Comparison of ENCODE assay signal across 20 cellular contexts in genomic region chr13:98325724-98326123, GRCh38.
DNase-seq lines count a peak whose midpoint lies in the region; ATAC-seq and TF ChIP-seq lines count a peak whose summit lies in the region.
"Had no signal": no experiment of that assay in that cellular context is flagged by ENCODE, and none has a peak within 500 bp of the region (broad histone marks: within the 10 kb centered on the region; RNA-seq: fewer than 3 reads in every experiment).

No MANE protein-coding gene starts in this region.

- peaks cover 85% of the 10 kb centered on the region for H3K4me1 Mint-ChIP-seq in WTC11
- H3K4me1 Mint-ChIP-seq in nephron progenitor cell, result peaks cover 92% of the 10 kb centered on the region
- H3K4me1 Mint-ChIP-seq: memory B cell; stimulated activated memory B cell treated with anti-CD40 and anti-IgM and Interleukin-4, amounts not matched to agents 10 μg/mL and 1 μg/mL and 100 μg/mL, for 72 hours had no signal

- H3K4me3 Mint-ChIP-seq in WTC11, result no peak overlapping the region
- peak overlapping the region; percentile 71 for H3K4me3 Mint-ChIP-seq in nephron progenitor cell
- H3K4me3 Mint-ChIP-seq: activated T-cell treated with anti-CD3 and anti-CD28 coated beads, Interleukin-2, amount 50 U/mL, for 24 hours; CD8-positive, alpha-beta T cell; memory B cell; stimulated activated memory B cell treated with anti-CD40 and anti-IgM and Interleukin-4, amounts not matched to agents 10 μg/mL and 1 μg/mL and 100 μg/mL, for 72 hours had no signal

- H3K36me3 Mint-ChIP-seq in WTC11 (peaks cover 2% of the 10 kb centered on the region; the same call in 1 of the 2 replicates), nephron progenitor cell (ENCODE audit: low read depth) (peaks cover 16% of the 10 kb centered on the region)
- H3K36me3 Mint-ChIP-seq: CD8-positive, alpha-beta T cell; memory B cell; stimulated activated memory B cell treated with anti-CD40 and anti-IgM and Interleukin-4, amounts not matched to agents 10 μg/mL and 1 μg/mL and 100 μg/mL, for 72 hours had no signal

- peak overlapping the region; percentile 90 for H3K27ac Mint-ChIP-seq in WTC11
- peak overlapping the region; percentile 98 for H3K27ac Mint-ChIP-seq in nephron progenitor cell
- H3K27ac Mint-ChIP-seq: activated T-cell treated with anti-CD3 and anti-CD28 coated beads, Interleukin-2, amount 50 U/mL, for 24 hours; CD8-positive, alpha-beta T cell; memory B cell; stimulated activated memory B cell treated with anti-CD40 and anti-IgM and Interleukin-4, amounts not matched to agents 10 μg/mL and 1 μg/mL and 100 μg/mL, for 72 hours had no signal

- POLR2A ChIA-PET in WTC11 (lab: Charles Lee), result no interaction called here

- H3K9me3 Mint-ChIP-seq in WTC11 (no peaks in the 10 kb centered on the region), nephron progenitor cell (no peaks in the 10 kb centered on the region)
- H3K9me3 Mint-ChIP-seq: activated T-cell treated with anti-CD3 and anti-CD28 coated beads, Interleukin-2, amount 50 U/mL, for 24 hours; CD8-positive, alpha-beta T cell; memory B cell; stimulated activated memory B cell treated with anti-CD40 and anti-IgM and Interleukin-4, amounts not matched to agents 10 μg/mL and 1 μg/mL and 100 μg/mL, for 72 hours had no signal

- TF ChIP-seq CTCF in WTC11 (IDR thresholded peaks at IDR 0.05), result no peak
- TF ChIP-seq CTCF in nephron progenitor cell (IDR thresholded peaks at IDR 0.05), result no peak

- peak; percentile 13 for DNase-seq in DMS153 treated with DMSO at 0.1 percent for 48 hours (lab: John Stamatoyannopoulos, UW; ENCODE audit: unreplicated experiment)
- peak in 2 of 3 experiments; percentile 70 to 89 for DNase-seq in NCI-H1417 (lab: John Stamatoyannopoulos, UW)
- no peak for DNase-seq in WTC11 (ENCODE audit: low spot score)
- no peak for DNase-seq in nephron progenitor cell
- no peak for DNase-seq in hepatic stellate cell (ENCODE audit: low spot score)
- no peak for DNase-seq in NCI-H345 (lab: John Stamatoyannopoulos, UW)
- DNase-seq: activated CD4-positive, alpha-beta T cell treated with anti-CD3 and anti-CD28 coated beads, Interleukin-2, amount 50 U/mL, for 4 hours; activated naive CD4-positive, alpha-beta T cell treated with anti-CD3 and anti-CD28 coated beads, Interleukin-2, amount 50 U/mL, for 16 hours; activated T-cell treated with anti-CD3 and anti-CD28 coated beads, Interleukin-2, amount 50 U/mL, for 24 hours; CD8-positive, alpha-beta T cell; H7; KBM-7; kidney glomerular epithelial cell; NCI-H1092; NCI-H226; stimulated activated CD4-positive, alpha-beta T cell treated with anti-CD3 and anti-CD28 coated beads, Interleukin-15, amount 100 ng/mL, for 24 hours had no signal

- ATAC-seq in WTC11, result no peak
- no peak for ATAC-seq in GM18858 (IDR thresholded peaks at IDR 0.05; ENCODE audit: unreplicated experiment)
- ATAC-seq in HG02981 (IDR thresholded peaks at IDR 0.05; ENCODE audit: unreplicated experiment), result no peak
- ATAC-seq: CD8-positive, alpha-beta T cell; stimulated activated memory B cell treated with anti-CD40 and anti-IgM and Interleukin-4, amounts not matched to agents 10 μg/mL and 1 μg/mL and 100 μg/mL, for 72 hours had no signal

- no peaks in the 10 kb centered on the region for H3K27me3 Mint-ChIP-seq in WTC11 (ENCODE audit: low read depth)
- no peaks in the 10 kb centered on the region for H3K27me3 Mint-ChIP-seq in nephron progenitor cell (ENCODE audit: low read depth, poor library complexity)
- H3K27me3 Mint-ChIP-seq: stimulated activated memory B cell treated with anti-CD40 and anti-IgM and Interleukin-4, amounts not matched to agents 10 μg/mL and 1 μg/mL and 100 μg/mL, for 72 hours had no signal

- CTCF ChIA-PET in WTC11 (lab: Charles Lee), result no interaction called here

TF ChIP-seq in WTC11, 78 proteins besides CTCF, POLR2A, EP300 and RAD21:
- TF ChIP-seq CREB1 (CRISPR knock-in tag; IDR thresholded peaks at IDR 0.05) (no peak), PREB (CRISPR knock-in tag; IDR thresholded peaks at IDR 0.05; ENCODE audit: borderline replicate concordance) (no peak), TCF7 (CRISPR knock-in tag; IDR thresholded peaks at IDR 0.05; ENCODE audit: low read depth) (no peak), AFF4 (CRISPR knock-in tag; IDR thresholded peaks at IDR 0.05; ENCODE audit: borderline replicate concordance) (no peak), IRF2 (CRISPR knock-in tag; IDR thresholded peaks at IDR 0.05; ENCODE audit: borderline replicate concordance, low read depth) (no peak), JUN (CRISPR knock-in tag; IDR thresholded peaks at IDR 0.05) (no peak), ZNF396 (CRISPR knock-in tag; IDR thresholded peaks at IDR 0.05; ENCODE audit: borderline replicate concordance) (no peak), TP53 (CRISPR knock-in tag; IDR thresholded peaks at IDR 0.05) (no peak), ZNF121 (CRISPR knock-in tag; IDR thresholded peaks at IDR 0.05) (no peak), CBFB (CRISPR knock-in tag; IDR thresholded peaks at IDR 0.05; ENCODE audit: low read depth) (no peak), TEAD4 (CRISPR knock-in tag; IDR thresholded peaks at IDR 0.05) (no peak), ZNF281 (CRISPR knock-in tag; IDR thresholded peaks at IDR 0.05) (no peak), ZNF138 (CRISPR knock-in tag; conservative IDR thresholded peaks at IDR 0.05) (no peak), ZNF219 (CRISPR knock-in tag; IDR thresholded peaks at IDR 0.05; ENCODE audit: borderline replicate concordance) (no peak)
- TF ChIP-seq, protein P1, sequence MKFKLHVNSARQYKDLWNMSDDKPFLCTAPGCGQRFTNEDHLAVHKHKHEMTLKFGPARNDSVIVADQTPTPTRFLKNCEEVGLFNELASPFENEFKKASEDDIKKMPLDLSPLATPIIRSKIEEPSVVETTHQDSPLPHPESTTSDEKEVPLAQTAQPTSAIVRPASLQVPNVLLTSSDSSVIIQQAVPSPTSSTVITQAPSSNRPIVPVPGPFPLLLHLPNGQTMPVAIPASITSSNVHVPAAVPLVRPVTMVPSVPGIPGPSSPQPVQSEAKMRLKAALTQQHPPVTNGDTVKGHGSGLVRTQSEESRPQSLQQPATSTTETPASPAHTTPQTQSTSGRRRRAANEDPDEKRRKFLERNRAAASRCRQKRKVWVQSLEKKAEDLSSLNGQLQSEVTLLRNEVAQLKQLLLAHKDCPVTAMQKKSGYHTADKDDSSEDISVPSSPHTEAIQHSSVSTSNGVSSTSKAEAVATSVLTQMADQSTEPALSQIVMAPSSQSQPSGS (CRISPR knock-in tag; IDR thresholded peaks at IDR 0.05; ENCODE audit: borderline replicate concordance, low read depth), result no peak

Comparison
In these comparisons a context has a peak if more than half of its experiments do, and no peak if none do; other contexts are left out.
1. DNase-seq: peak in DMS153 treated with DMSO at 0.1 percent for 48 hours (single experiment) and NCI-H1417 (2 of 3); none in WTC11 (single experiment), nephron progenitor cell (single experiment), hepatic stellate cell (single experiment) and NCI-H345 (single experiment).